In the genomic region with DNA sequence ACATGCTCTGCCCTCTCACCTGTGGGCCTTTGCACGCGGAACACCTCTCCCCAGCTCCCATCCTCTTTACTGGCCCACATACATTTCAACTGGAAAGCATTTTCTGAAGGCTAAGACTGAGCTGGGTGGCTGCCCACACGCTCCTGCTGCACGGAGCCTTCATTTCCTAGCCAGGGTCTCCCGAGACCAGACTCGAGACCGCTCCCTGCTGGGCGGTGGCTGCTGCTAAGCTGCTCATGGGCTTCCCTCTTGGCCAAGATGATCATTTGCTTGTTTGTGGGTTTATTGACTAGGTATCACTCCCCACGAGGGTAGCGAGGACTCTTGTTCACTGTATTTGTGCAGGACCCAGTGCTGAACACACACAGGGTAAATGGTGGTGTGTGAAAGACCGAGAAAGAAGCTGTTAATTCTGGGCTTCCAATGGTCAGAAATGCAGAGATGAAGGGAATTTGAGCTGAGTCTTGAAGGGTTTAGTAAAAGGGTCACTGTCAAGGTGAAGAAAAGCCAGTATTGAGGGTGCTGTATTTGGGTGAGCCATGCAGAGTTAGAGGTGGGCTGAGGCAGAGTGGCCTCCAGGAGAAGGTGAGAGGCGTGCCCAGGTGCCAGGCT, we compare ENCODE assay signal across 8 cellular contexts. TPM values are rescaled to one million over a fixed set of nuclear protein-coding genes. Genes with fewer than 3 reads are reported as not detected.
DNase-seq lines count a peak whose midpoint lies in the region; ATAC-seq and TF ChIP-seq lines count a peak whose summit lies in the region.

No MANE protein-coding gene starts in this region.

- H4K20me1 ChIP-seq in OCI-LY1 (ENCODE audit: insufficient read depth, low read length), result no peaks in the 10 kb centered on the region

- H3K9me3 Mint-ChIP-seq in naive B cell, result no peaks in the 10 kb centered on the region

- peaks cover 20 to 33% (median 27%) of the 10 kb centered on the region in 3 donors for H3K4me1 Mint-ChIP-seq in naive B cell

- POLR2A ChIA-PET in GM10248 (lab: Yijun Ruan, JAX), result interaction anchor here (0.6 kb wide), 1 partner anchor 25 kb away, joined by 3 read pairs; no protein-coding TSS in a partner anchor

- intact Hi-C loops in esophagus muscularis mucosa (cut with DNase I), result loop anchor here (2.0 to 5.0 kb wide), 2 partner anchors 45 to 111 kb away; no protein-coding TSS in a partner anchor

- H3K27me3 ChIP-seq in OCI-LY1 (ENCODE audit: insufficient read depth, low read length), result no peaks in the 10 kb centered on the region
- H3K27me3 ChIP-seq in esophagus muscularis mucosa, result no peaks in the 10 kb centered on the region

- H3K27ac Mint-ChIP-seq in naive B cell, result peak overlapping the region; percentile 91 to 99 (median 96)

- ATAC-seq in HG02885 (IDR thresholded peaks at IDR 0.05; ENCODE audit: poor library complexity, unreplicated experiment) (peak; percentile 40), naive B cell (ENCODE audit: low read depth in 2 of 2) (peak; percentile 49 to 53), HG02588 (IDR thresholded peaks at IDR 0.05; ENCODE audit: unreplicated experiment) (no peak)

- 36% methylated on average over 6 of the region's 12 CpGs for whole genome bisulfite sequencing in esophagus muscularis mucosa

- no peaks in the 10 kb centered on the region for H3F3A ChIP-seq in OCI-LY1 (ENCODE audit: insufficient read depth, low read length)

- no peaks in the 10 kb centered on the region for H3K79me2 ChIP-seq in OCI-LY1 (ENCODE audit: insufficient read depth, low read length)

- peak overlapping the region; percentile 80 for H3K4me2 ChIP-seq in OCI-LY1 (ENCODE audit: low read length)

- H3K4me3 ChIP-seq in OCI-LY1 (ENCODE audit: low read depth, low read length, poor library complexity, severe bottlenecking), result peak overlapping the region; percentile 85
- peak overlapping the region; percentile 81 to 99 (median 87) for H3K4me3 ChIP-seq in esophagus muscularis mucosa

- no peak for TF ChIP-seq EP300 in esophagus muscularis mucosa (IDR thresholded peaks at IDR 0.05)

- TF ChIP-seq POLR2A in esophagus muscularis mucosa (IDR thresholded peaks at IDR 0.05; ENCODE audit: low read depth), result no peak

- peak overlapping the region; percentile 75 for H3K9ac ChIP-seq in OCI-LY1 (ENCODE audit: low read length)

- no peaks in the 10 kb centered on the region for H3K36me3 Mint-ChIP-seq in naive B cell

- no peaks in the 10 kb centered on the region for H3K9me3 ChIP-seq in OCI-LY1 (ENCODE audit: low read length)
- no peaks in the 10 kb centered on the region for H3K9me3 ChIP-seq in esophagus muscularis mucosa

- DNase-seq in GM10248 (ENCODE audit: extremely low spot score) (peak; percentile 89), activated T-cell treated with anti-CD3 and anti-CD28 coated beads for 48 hours (ENCODE audit: low read depth) (peak; percentile 69), esophagus muscularis mucosa (ENCODE audit: extremely low spot score) (no peak), naive B cell (peak; percentile 64)
- DNase-seq in stimulated activated CD8-positive, alpha-beta memory T cell treated with anti-CD3 and anti-CD28 coated beads, Interleukin-7, amount 100 ng/mL, for 4 hours (ENCODE audit: low read depth in 2 of 2), result peak; percentile 59 to 73

- H3K36me3 ChIP-seq in OCI-LY1 (ENCODE audit: insufficient read depth, low read length), result peaks cover 31% of the 10 kb centered on the region
- peaks cover 22 to 55% (median 44%) of the 10 kb centered on the region in 4 donors for H3K36me3 ChIP-seq in esophagus muscularis mucosa

- CTCF ChIA-PET in GM10248 (lab: Yijun Ruan, JAX), result interaction anchor here (0.8 to 2.7 kb wide), 27 partner anchors 9 to 383 kb away, joined by 3 to 37 read pairs (median 4); partner anchors contain the start of genes APRT and CDT1

- TF ChIP-seq CTCF in GM10248 (IDR thresholded peaks at IDR 0.05; ENCODE audit: control extremely low read depth, extremely low read depth, low read depth, missing control alignments) (peak; percentile 83), OCI-LY1 (IDR thresholded peaks at IDR 0.05; ENCODE audit: low read length) (peak; percentile 70; the same call in 1 of the 2 replicates), esophagus muscularis mucosa (IDR thresholded peaks at IDR 0.05) (peak; percentile 54 to 66 (median 65))

- H3K27ac ChIP-seq in OCI-LY1 (ENCODE audit: low read depth, low read length, poor library complexity, severe bottlenecking) (no peak overlapping the region), esophagus muscularis mucosa (replicated peaks in 1 of 4) (peak overlapping the region; percentile 79 to 88 (median 82))

- H3K9me2 ChIP-seq in OCI-LY1 (ENCODE audit: low read depth, low read length), result no peaks in the 10 kb centered on the region

- peak overlapping the region; percentile 95 to 100 (median 97) for H3K4me3 Mint-ChIP-seq in naive B cell

- peaks cover 33% of the 10 kb centered on the region for H3K4me1 ChIP-seq in OCI-LY1 (ENCODE audit: insufficient read depth, low read length, severe bottlenecking)
- H3K4me1 ChIP-seq in esophagus muscularis mucosa, result peaks cover 23 to 49% (median 43%) of the 10 kb centered on the region in 4 donors

- no peak overlapping the region for H2AFZ ChIP-seq in OCI-LY1 (ENCODE audit: low read length)

- no peaks in the 10 kb centered on the region for H3K27me3 Mint-ChIP-seq in naive B cell

RNA-seq across cellular contexts. Expression of gene TRAPPC2L, which starts 0.9 kb away (rescaled TPM):
- 10 to 100 TPM; 22.9 to 35.8 (median 29.6) TPM for total RNA-seq in esophagus muscularis mucosa
- polyA plus RNA-seq in naive B cell (ENCODE audit: low read depth in 6 of 6), result 100 to 1,000 TPM in 1 of 6 donors, 10 to 100 TPM in 5; 87.3 to 100 (median 90.9) TPM

RNA-seq across cellular contexts. Expression of gene GALNS, which starts 1.1 kb away (rescaled TPM):
- 10 to 100 TPM in 3 of 4 donors, 1 to 10 TPM in 1; 9.5 to 19.1 (median 11.0) TPM for total RNA-seq in esophagus muscularis mucosa
- polyA plus RNA-seq in naive B cell (ENCODE audit: low read depth in 6 of 6), result 10 to 100 TPM in 3 of 6 donors, 1 to 10 TPM in 3; 6.1 to 21.4 (median 9.5) TPM

RNA-seq across cellular contexts. Expression of gene PABPN1L, which starts 8.6 kb away (rescaled TPM):
- not detected for total RNA-seq in esophagus muscularis mucosa
- not detected for polyA plus RNA-seq in naive B cell (ENCODE audit: low read depth in 6 of 6)

RNA-seq across cellular contexts. Expression of gene APRT, which starts 46.1 kb away (rescaled TPM):
- total RNA-seq in esophagus muscularis mucosa, result 100 to 1,000 TPM in 2 of 4 donors, 10 to 100 TPM in 2; 60.6 to 141 (median 98.6) TPM
- 100 to 1,000 TPM; 330 to 484 (median 384) TPM for polyA plus RNA-seq in naive B cell (ENCODE audit: low read depth in 6 of 6)

RNA-seq across cellular contexts. Expression of gene CDT1, which starts 54.2 kb away (rescaled TPM):
- total RNA-seq in esophagus muscularis mucosa, result 1 to 10 TPM in 1 of 4 donors, under 1 TPM in 2, not detected in 1; 0.17 to 1.4 (median 0.34) TPM
- under 1 TPM in 5 of 6 donors, not detected in 1; 0.08 to 0.27 (median 0.17) TPM for polyA plus RNA-seq in naive B cell (ENCODE audit: low read depth in 6 of 6)
